Comparison of ENCODE assay signal across 19 cellular contexts in the genomic region with DNA sequence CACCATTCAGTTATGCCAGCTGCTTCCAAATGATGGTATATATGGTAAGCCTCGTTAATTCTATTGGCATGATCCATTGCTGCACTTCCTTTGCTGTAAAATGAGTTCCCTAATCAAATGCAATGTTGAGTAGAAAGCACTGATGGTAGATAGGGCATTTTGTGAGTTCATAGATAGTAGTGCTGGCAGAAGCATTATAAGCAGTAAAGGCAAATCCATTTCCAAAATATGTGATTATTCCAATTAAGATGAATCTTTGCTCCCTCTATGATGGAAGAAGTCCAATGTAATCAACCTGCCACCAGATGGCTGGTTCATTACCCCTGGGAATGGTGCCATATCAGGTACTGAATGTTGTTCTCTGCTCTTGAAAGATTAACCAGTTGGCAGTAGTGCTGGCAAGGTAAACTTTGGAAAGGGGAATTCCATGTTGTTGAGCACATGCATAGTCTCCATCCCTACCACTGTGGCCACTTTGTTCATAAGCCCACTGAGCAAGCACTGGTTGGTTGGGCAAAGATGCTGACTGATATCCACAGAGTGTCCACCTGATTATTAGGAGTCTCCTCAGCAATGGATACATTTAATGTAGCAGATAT. TPM values are rescaled to one million over a fixed set of nuclear protein-coding genes. Genes with fewer than 3 reads are reported as not detected.
DNase-seq lines count a peak whose midpoint lies in the region; ATAC-seq and TF ChIP-seq lines count a peak whose summit lies in the region.
"Had no signal": no experiment of that assay in that cellular context is flagged by ENCODE, and none has a peak within 500 bp of the region (broad histone marks: within the 10 kb centered on the region; RNA-seq: fewer than 3 reads in every experiment).

No MANE protein-coding gene starts in this region.

- 26 to 50% (median 37%) methylated on average over 1 of the region's 1 CpG for WGBS in stomach, 5 donors
- WGBS in gastroesophageal sphincter (ENCODE audit: low coverage in 1 of 2), 2 donors, result 56 to 63% methylated on average over 1 of the region's 1 CpG

- H3K4me1 ChIP-seq in stomach (peaks cover 8 to 32% (median 16%) of the 10 kb centered on the region in 4 donors), gastroesophageal sphincter (peaks cover 0 to 8% (median 3%) of the 10 kb centered on the region in 3 donors)

- H3K27ac ChIP-seq in stomach (peak overlapping the region in 3 of 5 donors; percentile 32 to 68 (median 61)), gastroesophageal sphincter (no peak overlapping the region)
- H3K27ac ChIP-seq: BLaER1, epithelial cell of prostate had no signal

- H3K36me3 ChIP-seq in stomach (no peaks in the 10 kb centered on the region), gastroesophageal sphincter (no peaks in the 10 kb centered on the region)
- H3K36me3 ChIP-seq: BLaER1 had no signal

- TF ChIP-seq EP300 in stomach (IDR thresholded peaks at IDR 0.05) (no peak), gastroesophageal sphincter (IDR thresholded peaks at IDR 0.05) (no peak)

- no peak for ATAC-seq in gastroesophageal sphincter
- ATAC-seq: stimulated activated effector memory CD8-positive, alpha-beta T cell treated with anti-CD3 and anti-CD28 coated beads, Interleukin-12 subunit alpha, Interleukin-12 subunit beta, amount 100 ng/mL, for 72 hours had no signal

- H3K9me3 ChIP-seq in stomach (no peaks in the 10 kb centered on the region), gastroesophageal sphincter (no peaks in the 10 kb centered on the region)
- H3K9me3 ChIP-seq: BLaER1 had no signal

- no peaks in the 10 kb centered on the region for H3K27me3 ChIP-seq in stomach
- H3K27me3 ChIP-seq in gastroesophageal sphincter, result peaks cover 4% of the 10 kb centered on the region
- H3K27me3 ChIP-seq: BLaER1 had no signal

- TF ChIP-seq CTCF in stomach (IDR thresholded peaks at IDR 0.05), result no peak
- TF ChIP-seq CTCF in gastroesophageal sphincter (IDR thresholded peaks at IDR 0.05), result no peak

- TF ChIP-seq POLR2A in stomach (IDR thresholded peaks at IDR 0.05), result no peak
- TF ChIP-seq POLR2A in gastroesophageal sphincter (IDR thresholded peaks at IDR 0.05), result no peak

- intact Hi-C loops in stomach (cut with DNase I; ENCODE audit: low total_unique reads), result no loop called here

- DNase-seq in NCI-H2107 treated with DMSO at 0.1 percent for 48 hours (lab: John Stamatoyannopoulos, UW; ENCODE audit: unreplicated experiment) (peak; percentile 30), NCI-H2107 (lab: John Stamatoyannopoulos, UW) (no peak), NCI-H2171 (lab: John Stamatoyannopoulos, UW) (peak; percentile 90), dermis microvascular lymphatic vessel endothelial cell (ENCODE audit: low read depth in 2 of 2) (peak; percentile 19 to 20), stomach (peak; percentile 69), activated gamma-delta T cell (lab: John Stamatoyannopoulos, UW) (no peak), retina (no peak)
- DNase-seq: 8988T; activated CD4-positive, alpha-beta memory T cell treated with anti-CD3 and anti-CD28 coated beads, Interleukin-2, amount 10 ng/mL, durations not matched to agents 7 days and 5 days; activated naive CD4-positive, alpha-beta T cell treated with anti-CD3 and anti-CD28 coated beads, Interleukin-2, amount 50 U/mL, for 16 hours; activated T-cell treated with anti-CD3 and anti-CD28 coated beads, Interleukin-2, amount 50 U/mL, for 24 hours; DND-41; Kasumi-1 had no signal

- H3K4me3 ChIP-seq in stomach (no peak overlapping the region), gastroesophageal sphincter (no peak overlapping the region)
- H3K4me3 ChIP-seq: BLaER1 had no signal

RNA-seq across cellular contexts. Expression of gene TBPL1, which starts 5.6 kb away (rescaled TPM):
- total RNA-seq in dermis microvascular lymphatic vessel endothelial cell, result 21.4 and 21.6 TPM in 2 replicates
- 10 to 100 TPM in 2 of 5 donors, 1 to 10 TPM in 1, under 1 TPM in 2; 0.29 to 67.7 (median 6.5) TPM for total RNA-seq in stomach
- 10 to 100 TPM; 23.1 to 29.6 (median 26.1) TPM for polyA plus RNA-seq in stomach
- 10 to 100 TPM; 10.1 to 19.1 (median 13.7) TPM for total RNA-seq in gastroesophageal sphincter

RNA-seq across cellular contexts. Expression of gene TCF21, which starts 58.5 kb away (rescaled TPM):
- total RNA-seq in dermis microvascular lymphatic vessel endothelial cell (under 0.01 TPM in 1 of 2 replicates, not detected in the other), stomach (10 to 100 TPM; 10.6 to 26.6 (median 15.6) TPM), gastroesophageal sphincter (10 to 100 TPM; 13.5 to 36.9 (median 22.2) TPM)
- 10 to 100 TPM in 2 of 3 donors, 1 to 10 TPM in 1; 3.2 to 43.0 (median 31.8) TPM for polyA plus RNA-seq in stomach
- total RNA-seq: activated CD4-positive, alpha-beta memory T cell treated with anti-CD3 and anti-CD28 coated beads, Interleukin-2, amount 10 ng/mL, durations not matched to agents 7 days and 5 days; T-helper 1 cell treated with Interleukin-12 subunit alpha and Interleukin-12 subunit beta and Interleukin-4 antibody, amounts not matched to agents 30 ng/mL and 1 ng/mL, for 36 hours had no signal
- polyA plus RNA-seq: neural cell had no signal

Comparison
In these comparisons a context has a peak if more than half of its experiments do, and no peak if none do; other contexts are left out.
1. DNase-seq: peak in NCI-H2107 treated with DMSO at 0.1 percent for 48 hours (single experiment), NCI-H2171 (single experiment), dermis microvascular lymphatic vessel endothelial cell (2 of 2) and stomach (single experiment); none in NCI-H2107 (single experiment), activated gamma-delta T cell (single experiment) and retina (single experiment).
2. H3K27ac ChIP-seq: peak in stomach (3 of 5); none in gastroesophageal sphincter (0 of 4).
3. RNA of gene TCF21, which starts 58.5 kb away (total RNA-seq): 13.5 to 36.9 TPM in gastroesophageal sphincter and 10.6 to 26.6 TPM in stomach; under 0.01 TPM in dermis microvascular lymphatic vessel endothelial cell; every median in the first group is over 10 times any median in the second.